ENCODE assay signal across 29 cellular contexts in the genomic region with DNA sequence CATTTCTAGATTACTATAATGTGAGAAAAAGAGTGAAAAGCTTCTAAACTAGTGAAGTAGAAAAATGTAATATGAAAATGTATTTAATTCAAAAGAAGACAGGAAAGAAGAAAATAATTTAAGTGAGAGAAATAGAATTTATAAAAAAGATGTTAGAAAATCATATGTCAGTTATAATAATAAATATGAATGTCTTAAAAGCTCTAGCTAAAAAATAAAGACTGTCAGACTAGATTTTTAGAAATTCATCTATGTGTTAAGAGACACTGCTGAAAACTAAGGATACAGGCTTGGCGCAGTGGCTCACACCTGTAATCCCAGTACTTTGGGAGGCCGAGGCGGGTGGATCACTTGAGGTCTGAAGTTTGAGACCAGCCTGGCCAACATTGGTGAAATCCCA.
"Had no signal": no experiment of that assay in that cellular context is flagged by ENCODE, and none has a peak within 500 bp of the region (broad histone marks: within the 10 kb centered on the region; RNA-seq: fewer than 3 reads in every experiment).

No MANE protein-coding gene starts in this region.

- H3K36me3 ChIP-seq: colonic mucosa, esophagus muscularis mucosa, esophagus squamous epithelium, gastrocnemius medialis, gastroesophageal sphincter, heart left ventricle, heart right ventricle had no signal

- H3K27me3 ChIP-seq: colonic mucosa, esophagus muscularis mucosa, esophagus squamous epithelium, foreskin keratinocyte, gastroesophageal sphincter, heart left ventricle, heart right ventricle, hepatocyte had no signal

- ATAC-seq: effector memory CD8-positive, alpha-beta T cell; esophagus mucosa; foreskin keratinocyte; gastrocnemius medialis; gastroesophageal sphincter; heart left ventricle; heart right ventricle had no signal

- H3K4me1 ChIP-seq: colonic mucosa, foreskin keratinocyte, gastrocnemius medialis, gastroesophageal sphincter had no signal

- H3K27ac ChIP-seq: colonic mucosa, coronary artery, dorsolateral prefrontal cortex, epithelial cell of prostate, esophagus muscularis mucosa, esophagus squamous epithelium, foreskin keratinocyte, gastrocnemius medialis, gastroesophageal sphincter, heart left ventricle, heart right ventricle, hepatocyte had no signal

- H3K4me2 ChIP-seq: hepatocyte had no signal

- H2AFZ ChIP-seq: hepatocyte had no signal

- H3K4me3 ChIP-seq: colonic mucosa, coronary artery, dorsolateral prefrontal cortex, esophagus muscularis mucosa, esophagus squamous epithelium, gastrocnemius medialis, gastroesophageal sphincter, heart left ventricle, heart right ventricle, hepatocyte had no signal

- H3K9me3 ChIP-seq: colonic mucosa, esophagus squamous epithelium, gastrocnemius medialis, gastroesophageal sphincter had no signal

- H3K9me3 Mint-ChIP-seq: dendritic cell treated with granulocyte-macrophage colony-stimulating factor and Interleukin-4, amounts not matched to agents 40 ng/mL and 50 ng/mL, for 4 days; effector memory CD8-positive, alpha-beta T cell had no signal

- DNase-seq: colonic mucosa; cortex of kidney; dermis blood vessel endothelial cell; dorsolateral prefrontal cortex; effector CD4-positive, alpha-beta T cell; effector CD8-positive, alpha-beta T cell; effector memory CD4-positive, alpha-beta T cell; effector memory CD8-positive, alpha-beta T cell; endodermal cell; erythroblast; esophagus squamous epithelium; foreskin fibroblast; foreskin keratinocyte; foreskin melanocyte; gastrocnemius medialis; glutamatergic neuron; head of caudate nucleus; heart left ventricle; heart right ventricle had no signal

- H3K4me3 Mint-ChIP-seq: dendritic cell treated with granulocyte-macrophage colony-stimulating factor and Interleukin-4, amounts not matched to agents 40 ng/mL and 50 ng/mL, for 4 days; effector memory CD8-positive, alpha-beta T cell; endodermal cell had no signal

- H3K79me2 ChIP-seq: hepatocyte had no signal

- FAIRE-seq: endometrium, endothelial cell of umbilical vein, frontal cortex had no signal

- H3K27ac Mint-ChIP-seq: dendritic cell treated with granulocyte-macrophage colony-stimulating factor and Interleukin-4, amounts not matched to agents 40 ng/mL and 50 ng/mL, for 4 days; effector memory CD8-positive, alpha-beta T cell; endodermal cell had no signal
